1 cellular context compared by ENCODE assay signal in genomic region chr21:42850866-42851391, GRCh38.
TF ChIP-seq lines count a peak whose summit lies in the region.

No MANE protein-coding gene starts in this region.

TF ChIP-seq in K562, 482 proteins besides CTCF, POLR2A, EP300 and RAD21 (continued from another document):
- TF ChIP-seq ZBTB2 (IDR thresholded peaks at IDR 0.05) = no peak
- no peak for TF ChIP-seq ZZZ3 (IDR thresholded peaks at IDR 0.05)
- 0 out of 4 replicates have a peak, but pooled peaks of 1 of the 2 experiments have one; percentile 19 for TF ChIP-seq MAZ (CRISPR knock-in tag; conservative IDR thresholded peaks at IDR 0.05 in 1 of 2, IDR thresholded peaks at IDR 0.05 in 1 of 2)
- TF ChIP-seq HNRNPLL (IDR thresholded peaks at IDR 0.05; ENCODE audit: low read depth, low read length, poor library complexity, severe bottlenecking) = no peak
- no peak for TF ChIP-seq NFE2 (IDR thresholded peaks at IDR 0.05; ENCODE audit: low read depth)
- no peak for TF ChIP-seq FOXA3 (CRISPR knock-in tag; conservative IDR thresholded peaks at IDR 0.05 in 1 of 2, IDR thresholded peaks at IDR 0.05 in 1 of 2)
- no peak for TF ChIP-seq UBTF (IDR thresholded peaks at IDR 0.05; ENCODE audit: borderline replicate concordance in 1 of 2, low read depth in 2 of 2, low read length in 2 of 2)
- no peak for TF ChIP-seq ZNF436 (CRISPR knock-in tag; IDR thresholded peaks at IDR 0.05)
